Comparison of ENCODE assay signal across 1 cellular context in genomic region chr12:57086951-57087688, GRCh38.
TF ChIP-seq lines count a peak whose summit lies in the region.

No MANE protein-coding gene starts in this region.

TF ChIP-seq in GM12878, 131 proteins besides CTCF, POLR2A, EP300 and RAD21 (continued from another document and continues in another):
- 0 out of 2 replicates have a peak, but pooled peaks have one; percentile 24 for TF ChIP-seq MLLT1 (IDR thresholded peaks at IDR 0.05)
- TF ChIP-seq HDAC2 (IDR thresholded peaks at IDR 0.05) = no peak
- no peak for TF ChIP-seq CBX5 (IDR thresholded peaks at IDR 0.05; ENCODE audit: low read depth)
- TF ChIP-seq HDAC6 (IDR thresholded peaks at IDR 0.05; ENCODE audit: unreplicated experiment) = no peak
- TF ChIP-seq RAD51 (IDR thresholded peaks at IDR 0.05) = no peak
- TF ChIP-seq RUNX3 (IDR thresholded peaks at IDR 0.05; ENCODE audit: low read length) = no peak
- TF ChIP-seq IKZF2 (IDR thresholded peaks at IDR 0.05) = no peak
- TF ChIP-seq RFX5 (IDR thresholded peaks at IDR 0.05; ENCODE audit: low read depth, low read length) = no peak
- TF ChIP-seq EZH2 (IDR thresholded peaks at IDR 0.05; ENCODE audit: borderline replicate concordance, control insufficient read depth, low read depth, low read length) = no peak
- TF ChIP-seq SREBF2 (IDR thresholded peaks at IDR 0.05; ENCODE audit: low read length) = no peak
- no peak for TF ChIP-seq ETV6 (conservative IDR thresholded peaks at IDR 0.05 in 1 of 2, IDR thresholded peaks at IDR 0.05 in 1 of 2; ENCODE audit: borderline replicate concordance in 1 of 2, low read depth in 1 of 2)
- TF ChIP-seq RELA (IDR thresholded peaks at IDR 0.05; ENCODE audit: borderline replicate concordance, partially characterized antibody) = peak; percentile 21
- no peak for TF ChIP-seq ELK1 (IDR thresholded peaks at IDR 0.05; ENCODE audit: low read depth, low read length)
- no peak for TF ChIP-seq JUND (IDR thresholded peaks at IDR 0.05; ENCODE audit: low read depth, low read length)
- no peak for TF ChIP-seq PAX8 (IDR thresholded peaks at IDR 0.05)
- TF ChIP-seq CREB1 (IDR thresholded peaks at IDR 0.05; ENCODE audit: low read depth) = no peak
- no peak for TF ChIP-seq IRF5 (IDR thresholded peaks at IDR 0.05; ENCODE audit: borderline replicate concordance)
- no peak for TF ChIP-seq FOS (IDR thresholded peaks at IDR 0.05; ENCODE audit: borderline replicate concordance, extremely low read depth, insufficient read length)
- TF ChIP-seq MEF2A (IDR thresholded peaks at IDR 0.05; ENCODE audit: insufficient read depth, low read depth, low read length) = peak; percentile 63; the same call in 1 of the 2 replicates
- no peak for TF ChIP-seq ZSCAN29 (IDR thresholded peaks at IDR 0.05)
- TF ChIP-seq ESRRA (IDR thresholded peaks at IDR 0.05; ENCODE audit: low read length) = no peak
- TF ChIP-seq SPI1 (IDR thresholded peaks at IDR 0.05; ENCODE audit: borderline replicate concordance, insufficient read depth, low read depth, low read length) = no peak
- no peak for TF ChIP-seq RCOR1 (conservative IDR thresholded peaks at IDR 0.05; ENCODE audit: low read depth, low read length)
- no peak for TF ChIP-seq ZNF24 (IDR thresholded peaks at IDR 0.05)
- peak; percentile 14; the same call in 2 of the 3 replicates for TF ChIP-seq POU2F2 (IDR thresholded peaks at IDR 0.05; ENCODE audit: borderline replicate concordance, low read depth, low read length)
- no peak for TF ChIP-seq ZBTB33 (IDR thresholded peaks at IDR 0.05)
- no peak for TF ChIP-seq NRF1 (conservative IDR thresholded peaks at IDR 0.05; ENCODE audit: low read depth, low read length)
- no peak for TF ChIP-seq CUX1 (IDR thresholded peaks at IDR 0.05; ENCODE audit: insufficient replicate concordance, low read depth, low read length)
- TF ChIP-seq ZZZ3 (IDR thresholded peaks at IDR 0.05; ENCODE audit: control insufficient read depth, insufficient read length, low read depth) = no peak
- TF ChIP-seq DPF2 (IDR thresholded peaks at IDR 0.05) = peak; percentile 38
- peak; percentile 62; the same call in 1 of the 2 replicates for TF ChIP-seq CHD2 (IDR thresholded peaks at IDR 0.05; ENCODE audit: borderline replicate concordance, low read depth, low read length)
- no peak for TF ChIP-seq YBX1 (IDR thresholded peaks at IDR 0.05)
- peak; percentile 68 to 76 for TF ChIP-seq BHLHE40 (IDR thresholded peaks at IDR 0.05; ENCODE audit: borderline replicate concordance in 1 of 2, low read depth in 2 of 2, low read length in 1 of 2)
- TF ChIP-seq CBFB (IDR thresholded peaks at IDR 0.05; ENCODE audit: low read depth) = peak; percentile 37; the same call in 1 of the 2 replicates
- no peak for TF ChIP-seq ZNF622 (IDR thresholded peaks at IDR 0.05)
- no peak for TF ChIP-seq ZNF592 (IDR thresholded peaks at IDR 0.05)
- no peak for TF ChIP-seq SREBF1 (IDR thresholded peaks at IDR 0.05; ENCODE audit: low read length)
- TF ChIP-seq SMAD5 (IDR thresholded peaks at IDR 0.05; ENCODE audit: low read depth) = no peak
- TF ChIP-seq FOXM1 (IDR thresholded peaks at IDR 0.05; ENCODE audit: low read depth, low read length) = no peak
- peak; percentile 55; the same call in 1 of the 2 replicates for TF ChIP-seq SIN3A (IDR thresholded peaks at IDR 0.05; ENCODE audit: low read depth, low read length)
- no peak for TF ChIP-seq ATF2 (IDR thresholded peaks at IDR 0.05; ENCODE audit: low read length)
- no peak for TF ChIP-seq BMI1 (IDR thresholded peaks at IDR 0.05; ENCODE audit: borderline replicate concordance)
- peak; percentile 52; the same call in 1 of the 2 replicates for TF ChIP-seq BACH1 (IDR thresholded peaks at IDR 0.05; ENCODE audit: borderline replicate concordance)
- no peak for TF ChIP-seq CEBPZ (IDR thresholded peaks at IDR 0.05; ENCODE audit: low read depth, low read length)
- no peak for TF ChIP-seq ZNF217 (IDR thresholded peaks at IDR 0.05)
